ENCODE assay signal across 1 cellular context in genomic region chr7:50842061-50842460, GRCh38.
TF ChIP-seq lines count a peak whose summit lies in the region.

No MANE protein-coding gene starts in this region.

TF ChIP-seq in H1, 55 proteins besides CTCF, POLR2A, EP300 and RAD21:
- TF ChIP-seq CREB1 (IDR thresholded peaks at IDR 0.05) (no peak), POU5F1 (IDR thresholded peaks at IDR 0.05; ENCODE audit: low read depth, low read length) (no peak), SP4 (IDR thresholded peaks at IDR 0.05; ENCODE audit: low read length) (no peak), SP1 (IDR thresholded peaks at IDR 0.05; ENCODE audit: low read depth, low read length) (no peak), YY1 (IDR thresholded peaks at IDR 0.05; ENCODE audit: low read depth, low read length) (no peak), KDM1A (IDR thresholded peaks at IDR 0.05; ENCODE audit: borderline replicate concordance, low read length) (no peak), RFX5 (IDR thresholded peaks at IDR 0.05; ENCODE audit: borderline replicate concordance, low read depth, low read length) (no peak), CBX8 (IDR thresholded peaks at IDR 0.05; ENCODE audit: borderline replicate concordance, low read depth, low read length) (no peak), HDAC2 (IDR thresholded peaks at IDR 0.05; ENCODE audit: borderline replicate concordance in 1 of 2, low read depth in 2 of 2, low read length in 2 of 2) (no peak), SAP30 (IDR thresholded peaks at IDR 0.05; ENCODE audit: insufficient read depth, insufficient replicate concordance, low read length) (no peak), GABPA (IDR thresholded peaks at IDR 0.05; ENCODE audit: borderline replicate concordance, insufficient read depth, low read length) (no peak), POLR2AphosphoS5 (IDR thresholded peaks at IDR 0.05; ENCODE audit: low read depth, low read length) (no peak), TEAD4 (IDR thresholded peaks at IDR 0.05; ENCODE audit: low read depth, low read length) (no peak)
- TF ChIP-seq, protein P1, sequence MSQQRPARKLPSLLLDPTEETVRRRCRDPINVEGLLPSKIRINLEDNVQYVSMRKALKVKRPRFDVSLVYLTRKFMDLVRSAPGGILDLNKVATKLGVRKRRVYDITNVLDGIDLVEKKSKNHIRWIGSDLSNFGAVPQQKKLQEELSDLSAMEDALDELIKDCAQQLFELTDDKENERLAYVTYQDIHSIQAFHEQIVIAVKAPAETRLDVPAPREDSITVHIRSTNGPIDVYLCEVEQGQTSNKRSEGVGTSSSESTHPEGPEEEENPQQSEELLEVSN (IDR thresholded peaks at IDR 0.05), result no peak
TF ChIP-seq in H1: peak in this region for 0.
